Comparison of ENCODE assay signal across 1 cellular context in genomic region chr9:5437254-5438216, GRCh38.
TF ChIP-seq lines count a peak whose summit lies in the region.

PLGRKT (minus strand) TSS chr9:5437925; CDS start chr9:5431977, 5,948 bp downstream.

TF ChIP-seq in SK-N-SH, 30 proteins besides CTCF, POLR2A, EP300 and RAD21 (continued from another document):
- TF ChIP-seq GABPA (IDR thresholded peaks at IDR 0.05; ENCODE audit: low read depth) (peak; percentile 95), RCOR1 (IDR thresholded peaks at IDR 0.05; ENCODE audit: low read length) (no peak), TEAD4 (IDR thresholded peaks at IDR 0.05; ENCODE audit: borderline replicate concordance, insufficient read depth) (no peak), YY1 (IDR thresholded peaks at IDR 0.05; ENCODE audit: low read depth) (peak; percentile 51; the same call in 1 of the 2 replicates), FOXJ3 (CRISPR knock-in tag; IDR thresholded peaks at IDR 0.05) (no peak), NFIC (IDR thresholded peaks at IDR 0.05; ENCODE audit: borderline replicate concordance) (no peak; the same call in 1 of the 2 replicates), ELF1 (IDR thresholded peaks at IDR 0.05) (peak; percentile 96), TAF1 (IDR thresholded peaks at IDR 0.05; ENCODE audit: borderline replicate concordance, low read depth, low read length) (peak; percentile 34; the same call in 1 of the 2 replicates), MAX (IDR thresholded peaks at IDR 0.05; ENCODE audit: low read depth) (no peak; the same call in none of the 2 replicates), MEF2A (IDR thresholded peaks at IDR 0.05; ENCODE audit: borderline replicate concordance, low read depth) (no peak), SMC3 (IDR thresholded peaks at IDR 0.05; ENCODE audit: low read depth, low read length) (no peak), EZH2phosphoT487 (IDR thresholded peaks at IDR 0.05; ENCODE audit: borderline replicate concordance, low read depth) (no peak), FOXM1 (IDR thresholded peaks at IDR 0.05; ENCODE audit: low read depth) (0 out of 2 replicates have a peak, but pooled peaks have one; percentile 68), GATA2 (CRISPR knock-in tag; IDR thresholded peaks at IDR 0.05) (no peak), NRF1 (IDR thresholded peaks at IDR 0.05; ENCODE audit: low read depth, low read length) (no peak)
- TF ChIP-seq, protein P1, sequence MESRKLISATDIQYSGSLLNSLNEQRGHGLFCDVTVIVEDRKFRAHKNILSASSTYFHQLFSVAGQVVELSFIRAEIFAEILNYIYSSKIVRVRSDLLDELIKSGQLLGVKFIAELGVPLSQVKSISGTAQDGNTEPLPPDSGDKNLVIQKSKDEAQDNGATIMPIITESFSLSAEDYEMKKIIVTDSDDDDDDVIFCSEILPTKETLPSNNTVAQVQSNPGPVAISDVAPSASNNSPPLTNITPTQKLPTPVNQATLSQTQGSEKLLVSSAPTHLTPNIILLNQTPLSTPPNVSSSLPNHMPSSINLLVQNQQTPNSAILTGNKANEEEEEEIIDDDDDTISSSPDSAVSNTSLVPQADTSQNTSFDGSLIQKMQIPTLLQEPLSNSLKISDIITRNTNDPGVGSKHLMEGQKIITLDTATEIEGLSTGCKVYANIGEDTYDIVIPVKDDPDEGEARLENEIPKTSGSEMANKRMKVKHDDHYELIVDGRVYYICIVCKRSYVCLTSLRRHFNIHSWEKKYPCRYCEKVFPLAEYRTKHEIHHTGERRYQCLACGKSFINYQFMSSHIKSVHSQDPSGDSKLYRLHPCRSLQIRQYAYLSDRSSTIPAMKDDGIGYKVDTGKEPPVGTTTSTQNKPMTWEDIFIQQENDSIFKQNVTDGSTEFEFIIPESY (IDR thresholded peaks at IDR 0.05; ENCODE audit: borderline replicate concordance, low read depth): no peak
- TF ChIP-seq, protein P2, sequence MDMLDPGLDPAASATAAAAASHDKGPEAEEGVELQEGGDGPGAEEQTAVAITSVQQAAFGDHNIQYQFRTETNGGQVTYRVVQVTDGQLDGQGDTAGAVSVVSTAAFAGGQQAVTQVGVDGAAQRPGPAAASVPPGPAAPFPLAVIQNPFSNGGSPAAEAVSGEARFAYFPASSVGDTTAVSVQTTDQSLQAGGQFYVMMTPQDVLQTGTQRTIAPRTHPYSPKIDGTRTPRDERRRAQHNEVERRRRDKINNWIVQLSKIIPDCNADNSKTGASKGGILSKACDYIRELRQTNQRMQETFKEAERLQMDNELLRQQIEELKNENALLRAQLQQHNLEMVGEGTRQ (IDR thresholded peaks at IDR 0.05; ENCODE audit: borderline replicate concordance, low read depth, low read length): no peak
- TF ChIP-seq, protein P3, sequence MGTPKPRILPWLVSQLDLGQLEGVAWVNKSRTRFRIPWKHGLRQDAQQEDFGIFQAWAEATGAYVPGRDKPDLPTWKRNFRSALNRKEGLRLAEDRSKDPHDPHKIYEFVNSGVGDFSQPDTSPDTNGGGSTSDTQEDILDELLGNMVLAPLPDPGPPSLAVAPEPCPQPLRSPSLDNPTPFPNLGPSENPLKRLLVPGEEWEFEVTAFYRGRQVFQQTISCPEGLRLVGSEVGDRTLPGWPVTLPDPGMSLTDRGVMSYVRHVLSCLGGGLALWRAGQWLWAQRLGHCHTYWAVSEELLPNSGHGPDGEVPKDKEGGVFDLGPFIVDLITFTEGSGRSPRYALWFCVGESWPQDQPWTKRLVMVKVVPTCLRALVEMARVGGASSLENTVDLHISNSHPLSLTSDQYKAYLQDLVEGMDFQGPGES (IDR thresholded peaks at IDR 0.05; ENCODE audit: low read depth, low read length): no peak
